1 cellular context compared by ENCODE assay signal in the genomic region with DNA sequence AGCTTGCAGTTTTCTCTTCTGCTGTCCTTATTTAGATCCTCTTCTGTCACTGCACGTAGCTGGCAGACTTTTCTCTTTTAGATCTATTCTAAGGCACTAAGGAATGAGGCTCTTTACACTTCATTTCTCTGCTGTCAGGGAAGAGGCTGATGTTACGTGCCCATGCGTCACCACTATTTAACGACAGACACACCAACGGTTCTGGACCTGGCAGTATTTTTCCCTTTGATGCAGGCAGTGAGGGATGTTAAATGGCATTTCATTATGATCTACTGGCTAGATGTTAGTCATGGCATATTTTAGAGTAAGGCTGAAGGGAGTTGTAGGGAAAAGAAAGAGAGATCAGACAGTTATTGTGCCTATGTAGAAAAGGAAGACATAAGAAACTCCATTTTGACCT.
TF ChIP-seq lines count a peak whose summit lies in the region.

No MANE protein-coding gene starts in this region.

TF ChIP-seq in GM23338, 12 proteins besides CTCF, POLR2A, EP300 and RAD21 (continued from another document):
- TF ChIP-seq, protein P1, sequence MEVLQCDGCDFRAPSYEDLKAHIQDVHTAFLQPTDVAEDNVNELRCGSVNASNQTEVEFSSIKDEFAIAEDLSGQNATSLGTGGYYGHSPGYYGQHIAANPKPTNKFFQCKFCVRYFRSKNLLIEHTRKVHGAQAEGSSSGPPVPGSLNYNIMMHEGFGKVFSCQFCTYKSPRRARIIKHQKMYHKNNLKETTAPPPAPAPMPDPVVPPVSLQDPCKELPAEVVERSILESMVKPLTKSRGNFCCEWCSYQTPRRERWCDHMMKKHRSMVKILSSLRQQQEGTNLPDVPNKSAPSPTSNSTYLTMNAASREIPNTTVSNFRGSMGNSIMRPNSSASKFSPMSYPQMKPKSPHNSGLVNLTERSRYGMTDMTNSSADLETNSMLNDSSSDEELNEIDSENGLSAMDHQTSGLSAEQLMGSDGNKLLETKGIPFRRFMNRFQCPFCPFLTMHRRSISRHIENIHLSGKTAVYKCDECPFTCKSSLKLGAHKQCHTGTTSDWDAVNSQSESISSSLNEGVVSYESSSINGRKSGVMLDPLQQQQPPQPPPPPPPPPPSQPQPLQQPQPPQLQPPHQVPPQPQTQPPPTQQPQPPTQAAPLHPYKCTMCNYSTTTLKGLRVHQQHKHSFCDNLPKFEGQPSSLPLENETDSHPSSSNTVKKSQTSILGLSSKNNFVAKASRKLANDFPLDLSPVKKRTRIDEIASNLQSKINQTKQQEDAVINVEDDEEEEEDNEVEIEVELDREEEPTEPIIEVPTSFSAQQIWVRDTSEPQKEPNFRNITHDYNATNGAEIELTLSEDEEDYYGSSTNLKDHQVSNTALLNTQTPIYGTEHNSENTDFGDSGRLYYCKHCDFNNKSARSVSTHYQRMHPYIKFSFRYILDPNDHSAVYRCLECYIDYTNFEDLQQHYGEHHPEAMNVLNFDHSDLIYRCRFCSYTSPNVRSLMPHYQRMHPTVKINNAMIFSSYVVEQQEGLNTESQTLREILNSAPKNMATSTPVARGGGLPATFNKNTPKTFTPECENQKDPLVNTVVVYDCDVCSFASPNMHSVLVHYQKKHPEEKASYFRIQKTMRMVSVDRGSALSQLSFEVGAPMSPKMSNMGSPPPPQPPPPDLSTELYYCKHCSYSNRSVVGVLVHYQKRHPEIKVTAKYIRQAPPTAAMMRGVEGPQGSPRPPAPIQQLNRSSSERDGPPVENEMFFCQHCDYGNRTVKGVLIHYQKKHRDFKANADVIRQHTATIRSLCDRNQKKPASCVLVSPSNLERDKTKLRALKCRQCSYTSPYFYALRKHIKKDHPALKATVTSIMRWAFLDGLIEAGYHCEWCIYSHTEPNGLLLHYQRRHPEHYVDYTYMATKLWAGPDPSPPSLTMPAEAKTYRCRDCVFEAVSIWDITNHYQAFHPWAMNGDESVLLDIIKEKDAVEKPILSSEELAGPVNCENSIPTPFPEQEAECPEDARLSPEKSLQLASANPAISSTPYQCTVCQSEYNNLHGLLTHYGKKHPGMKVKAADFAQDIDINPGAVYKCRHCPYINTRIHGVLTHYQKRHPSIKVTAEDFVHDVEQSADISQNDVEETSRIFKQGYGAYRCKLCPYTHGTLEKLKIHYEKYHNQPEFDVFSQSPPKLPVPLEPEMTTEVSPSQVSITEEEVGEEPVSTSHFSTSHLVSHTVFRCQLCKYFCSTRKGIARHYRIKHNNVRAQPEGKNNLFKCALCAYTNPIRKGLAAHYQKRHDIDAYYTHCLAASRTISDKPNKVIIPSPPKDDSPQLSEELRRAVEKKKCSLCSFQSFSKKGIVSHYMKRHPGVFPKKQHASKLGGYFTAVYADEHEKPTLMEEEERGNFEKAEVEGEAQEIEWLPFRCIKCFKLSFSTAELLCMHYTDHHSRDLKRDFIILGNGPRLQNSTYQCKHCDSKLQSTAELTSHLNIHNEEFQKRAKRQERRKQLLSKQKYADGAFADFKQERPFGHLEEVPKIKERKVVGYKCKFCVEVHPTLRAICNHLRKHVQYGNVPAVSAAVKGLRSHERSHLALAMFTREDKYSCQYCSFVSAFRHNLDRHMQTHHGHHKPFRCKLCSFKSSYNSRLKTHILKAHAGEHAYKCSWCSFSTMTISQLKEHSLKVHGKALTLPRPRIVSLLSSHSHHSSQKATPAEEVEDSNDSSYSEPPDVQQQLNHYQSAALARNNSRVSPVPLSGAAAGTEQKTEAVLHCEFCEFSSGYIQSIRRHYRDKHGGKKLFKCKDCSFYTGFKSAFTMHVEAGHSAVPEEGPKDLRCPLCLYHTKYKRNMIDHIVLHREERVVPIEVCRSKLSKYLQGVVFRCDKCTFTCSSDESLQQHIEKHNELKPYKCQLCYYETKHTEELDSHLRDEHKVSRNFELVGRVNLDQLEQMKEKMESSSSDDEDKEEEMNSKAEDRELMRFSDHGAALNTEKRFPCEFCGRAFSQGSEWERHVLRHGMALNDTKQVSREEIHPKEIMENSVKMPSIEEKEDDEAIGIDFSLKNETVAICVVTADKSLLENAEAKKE (CRISPR knock-in tag; IDR thresholded peaks at IDR 0.05), result no peak
- TF ChIP-seq, protein P2, sequence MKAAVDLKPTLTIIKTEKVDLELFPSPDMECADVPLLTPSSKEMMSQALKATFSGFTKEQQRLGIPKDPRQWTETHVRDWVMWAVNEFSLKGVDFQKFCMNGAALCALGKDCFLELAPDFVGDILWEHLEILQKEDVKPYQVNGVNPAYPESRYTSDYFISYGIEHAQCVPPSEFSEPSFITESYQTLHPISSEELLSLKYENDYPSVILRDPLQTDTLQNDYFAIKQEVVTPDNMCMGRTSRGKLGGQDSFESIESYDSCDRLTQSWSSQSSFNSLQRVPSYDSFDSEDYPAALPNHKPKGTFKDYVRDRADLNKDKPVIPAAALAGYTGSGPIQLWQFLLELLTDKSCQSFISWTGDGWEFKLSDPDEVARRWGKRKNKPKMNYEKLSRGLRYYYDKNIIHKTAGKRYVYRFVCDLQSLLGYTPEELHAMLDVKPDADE (IDR thresholded peaks at IDR 0.05), result no peak
